ENCODE assay signal across 25 cellular contexts in genomic region chr12:68959457-68960161, GRCh38. TPM values are rescaled to one million over a fixed set of nuclear protein-coding genes. Genes with fewer than 3 reads are reported as not detected.
DNase-seq lines count a peak whose midpoint lies in the region; ATAC-seq and TF ChIP-seq lines count a peak whose summit lies in the region.
"Had no signal": no experiment of that assay in that cellular context is flagged by ENCODE, and none has a peak within 500 bp of the region (broad histone marks: within the 10 kb centered on the region; RNA-seq: fewer than 3 reads in every experiment).

No MANE protein-coding gene starts in this region.

- no peak for ATAC-seq in activated T-cell treated with anti-CD3 and anti-CD28 coated beads, Interleukin-2, amount 50 U/mL, for 72 hours (replicated peaks in 1 of 2)
- ATAC-seq in stimulated activated naive CD8-positive, alpha-beta T cell treated with anti-CD3 and anti-CD28 coated beads, Interleukin-15, amount 100 ng/mL, for 72 hours: no peak
- ATAC-seq in HG02759 (IDR thresholded peaks at IDR 0.05; ENCODE audit: unreplicated experiment): no peak
- ATAC-seq: gastrocnemius medialis, T-cell had no signal

- peak overlapping the region; percentile 93 for H3K27ac Mint-ChIP-seq in activated T-cell treated with anti-CD3 and anti-CD28 coated beads, Interleukin-2, amount 50 U/mL, for 72 hours
- peak overlapping the region; percentile 22 to 96 for H3K27ac Mint-ChIP-seq in stimulated activated naive CD8-positive, alpha-beta T cell treated with anti-CD3 and anti-CD28 coated beads, Interleukin-15, amount 100 ng/mL, for 72 hours
- H3K27ac Mint-ChIP-seq: memory B cell, T-cell had no signal

- TF ChIP-seq CTCF in OCI-LY3 (IDR thresholded peaks at IDR 0.05; ENCODE audit: low read depth, low read length): no peak

- H3K27me3 ChIP-seq in OCI-LY3 (ENCODE audit: low read depth, low read length): no peaks in the 10 kb centered on the region
- H3K27me3 ChIP-seq: dorsolateral prefrontal cortex, gastrocnemius medialis, right atrium auricular region had no signal

- peaks cover 0 to 3% of the 10 kb centered on the region in 2 donors for H3K36me3 Mint-ChIP-seq in activated T-cell treated with anti-CD3 and anti-CD28 coated beads, Interleukin-2, amount 50 U/mL, for 72 hours (ENCODE audit: insufficient read depth in 2 of 2)
- H3K36me3 Mint-ChIP-seq: CD4-positive, CD25-positive, alpha-beta regulatory T cell; memory B cell; naive B cell; T-cell had no signal

- no peaks in the 10 kb centered on the region for H3K79me2 ChIP-seq in OCI-LY3 (ENCODE audit: low read length)

- peak overlapping the region; percentile 38; the same call in 1 of the 2 replicates for H3K4me3 ChIP-seq in OCI-LY3 (ENCODE audit: low read length)
- H3K4me3 ChIP-seq: gastrocnemius medialis, right atrium auricular region, thoracic aorta had no signal

- no peaks in the 10 kb centered on the region for H3K27me3 Mint-ChIP-seq in activated T-cell treated with anti-CD3 and anti-CD28 coated beads, Interleukin-2, amount 50 U/mL, for 72 hours (ENCODE audit: low read depth)
- H3K27me3 Mint-ChIP-seq in stimulated activated naive CD8-positive, alpha-beta T cell treated with anti-CD3 and anti-CD28 coated beads, Interleukin-15, amount 100 ng/mL, for 72 hours: no peaks in the 10 kb centered on the region
- H3K27me3 Mint-ChIP-seq: CD4-positive, CD25-positive, alpha-beta regulatory T cell; memory B cell; naive B cell; T-cell had no signal

- H2AFZ ChIP-seq in OCI-LY3 (ENCODE audit: low read depth, low read length): peak overlapping the region; percentile 20; the same call in 1 of the 2 replicates

- peak overlapping the region; percentile 56 for H3K4me2 ChIP-seq in OCI-LY3 (ENCODE audit: low read length)

- H4K20me1 ChIP-seq in OCI-LY3 (ENCODE audit: insufficient read depth, low read length): no peaks in the 10 kb centered on the region

- H3K9me3 ChIP-seq in OCI-LY3 (ENCODE audit: insufficient read depth, low read length): peaks cover 3% of the 10 kb centered on the region; the same call in 1 of the 2 replicates
- H3K9me3 ChIP-seq: gastrocnemius medialis, right atrium auricular region, thoracic aorta had no signal

- peak overlapping the region; percentile 87 for H3K27ac ChIP-seq in OCI-LY3 (ENCODE audit: low read length)
- peak overlapping the region; percentile 2 for H3K27ac ChIP-seq in caudate nucleus (ENCODE audit: low read depth, low read length)
- H3K27ac ChIP-seq: gastrocnemius medialis, right atrium auricular region, thoracic aorta had no signal

- peaks cover 58% of the 10 kb centered on the region for H3K4me1 Mint-ChIP-seq in activated T-cell treated with anti-CD3 and anti-CD28 coated beads, Interleukin-2, amount 50 U/mL, for 72 hours (ENCODE audit: low read depth)
- H3K4me1 Mint-ChIP-seq in stimulated activated naive CD8-positive, alpha-beta T cell treated with anti-CD3 and anti-CD28 coated beads, Interleukin-15, amount 100 ng/mL, for 72 hours: peaks cover 66% of the 10 kb centered on the region

- H3K4me1 ChIP-seq in OCI-LY3 (ENCODE audit: low read length): peaks cover 49% of the 10 kb centered on the region
- H3K4me1 ChIP-seq: gastrocnemius medialis, right atrium auricular region had no signal

- H3K9ac ChIP-seq in OCI-LY3 (ENCODE audit: low read length): peak overlapping the region; percentile 51; the same call in 1 of the 2 replicates

- peak in 1 of 2 donors; percentile 4 for DNase-seq in activated T-cell treated with anti-CD3 and anti-CD28 coated beads, Interleukin-2, amount 50 U/mL, for 72 hours
- DNase-seq in activated T-cell treated with anti-CD3 and anti-CD28 coated beads, Interleukin-2, amount 50 U/mL, for 48 hours: no peak
- DNase-seq in caudate nucleus (lab: John Stamatoyannopoulos, UW) (no peak), NCI-H187 (lab: John Stamatoyannopoulos, UW) (no peak), NOMO-1 treated with dmso at 0.1 percent for 144 hours (lab: John Stamatoyannopoulos, UW; ENCODE audit: unreplicated experiment) (no peak)
- no peak for DNase-seq in stimulated activated naive CD8-positive, alpha-beta T cell treated with anti-CD3 and anti-CD28 coated beads, Interleukin-15, amount 100 ng/mL, for 72 hours
- DNase-seq: amygdala; CD4-positive, CD25-positive, alpha-beta regulatory T cell; DMS153; dorsolateral prefrontal cortex; erythroblast; gastrocnemius medialis; kidney glomerular epithelial cell; MM.1S; naive B cell; NCI-H1436 treated with DMSO at 0.1 percent for 48 hours; NCI-H526; Right ventricle myocardium superior; stimulated activated CD8-positive, alpha-beta memory T cell treated with anti-CD3 and anti-CD28 coated beads, Interleukin-4, amount 100 ng/mL, for 48 hours; T-cell had no signal

- no peaks in the 10 kb centered on the region for H3K36me3 ChIP-seq in OCI-LY3 (replicated peaks; ENCODE audit: low read depth, low read length)
- H3K36me3 ChIP-seq: gastrocnemius medialis, right atrium auricular region, thoracic aorta had no signal

- H3K4me3 Mint-ChIP-seq in activated T-cell treated with anti-CD3 and anti-CD28 coated beads, Interleukin-2, amount 50 U/mL, for 72 hours: peak overlapping the region; percentile 67 to 75
- peak overlapping the region; percentile 53 to 55 for H3K4me3 Mint-ChIP-seq in stimulated activated naive CD8-positive, alpha-beta T cell treated with anti-CD3 and anti-CD28 coated beads, Interleukin-15, amount 100 ng/mL, for 72 hours
- H3K4me3 Mint-ChIP-seq: CD4-positive, CD25-positive, alpha-beta regulatory T cell; memory B cell; naive B cell; T-cell had no signal

- H3K9me3 Mint-ChIP-seq in activated T-cell treated with anti-CD3 and anti-CD28 coated beads, Interleukin-2, amount 50 U/mL, for 72 hours: peaks cover 2 to 3% of the 10 kb centered on the region in 2 donors
- H3K9me3 Mint-ChIP-seq in stimulated activated naive CD8-positive, alpha-beta T cell treated with anti-CD3 and anti-CD28 coated beads, Interleukin-15, amount 100 ng/mL, for 72 hours: peaks cover 5 to 10% of the 10 kb centered on the region in 2 donors
- H3K9me3 Mint-ChIP-seq: CD4-positive, CD25-positive, alpha-beta regulatory T cell; memory B cell; naive B cell; T-cell had no signal

RNA-seq across cellular contexts. Expression of gene CPM, which starts 26.6 kb away (rescaled TPM):
- total RNA-seq in activated T-cell treated with anti-CD3 and anti-CD28 coated beads, Interleukin-2, amount 50 U/mL, for 72 hours: 10 to 100 TPM in 1 of 2 donors, 1 to 10 TPM in 1; 8.4 to 17.7 TPM
